Comparison of ENCODE assay signal across 18 cellular contexts in genomic region chr11:12640926-12641849, GRCh38. TPM values are rescaled to one million over a fixed set of nuclear protein-coding genes. Genes with fewer than 3 reads are reported as not detected.
DNase-seq lines count a peak whose midpoint lies in the region; ATAC-seq, FAIRE-seq and TF ChIP-seq lines count a peak whose summit lies in the region.
"Had no signal": no experiment of that assay in that cellular context is flagged by ENCODE, and none has a peak within 500 bp of the region (broad histone marks: within the 10 kb centered on the region; RNA-seq: fewer than 3 reads in every experiment).

No MANE protein-coding gene starts in this region.

- H3K4me2 ChIP-seq in IMR-90 (ENCODE audit: low read depth, low read length), result no peak overlapping the region

- in situ Hi-C loops in IMR-90 (cut with MboI; ENCODE audit: low sequenced_read_pairs), result no loop called here

- H3K23ac ChIP-seq in IMR-90 (ENCODE audit: low read depth, low read length), result no peak overlapping the region

- peak; percentile 95 for FAIRE-seq in urothelium cell line (lab: Jason Lieb, UNC)
- FAIRE-seq: GM12878 had no signal

- ATAC-seq in Right ventricle myocardium superior (ENCODE audit: poor library complexity), result no peak
- no peak for ATAC-seq in IMR-90 (ENCODE audit: low read depth)
- ATAC-seq in effector memory CD8-positive, alpha-beta T cell (replicated peaks), result no peak
- no peak for ATAC-seq in HG03175 (IDR thresholded peaks at IDR 0.05; ENCODE audit: unreplicated experiment)
- ATAC-seq: GM12878 had no signal

- dilution Hi-C loops in IMR-90 (cut with HindIII; ENCODE audit: low sequenced_read_pairs, unreplicated experiment), result no loop called here

- WGBS in IMR-90 (ENCODE audit: extremely low coverage in 2 of 2, insufficient read length in 1 of 2), 2 experiments, result no CpG with 5 or more reads among the region's 3 CpGs

- H3K27me3 ChIP-seq in cardiac muscle cell (no peaks in the 10 kb centered on the region), IMR-90 (ENCODE audit: control insufficient read depth, insufficient read depth, low read length) (no peaks in the 10 kb centered on the region)

- peak overlapping the region; percentile 79 for H2AK9ac ChIP-seq in IMR-90 (replicated peaks; ENCODE audit: low read depth, low read length, poor library complexity)

- no peak overlapping the region for H3K9ac ChIP-seq in IMR-90 (ENCODE audit: low read depth, low read length)

- no peak overlapping the region for H3K4me3 ChIP-seq in cardiac muscle cell
- H3K4me3 ChIP-seq in IMR-90 (ENCODE audit: insufficient read depth, low read depth, low read length), result no peak overlapping the region
- H3K4me3 ChIP-seq: GM12878, HAP-1 had no signal

- peaks cover 8% of the 10 kb centered on the region for H3K9me3 Mint-ChIP-seq in glutamatergic neuron (ENCODE audit: unreplicated experiment)
- no peaks in the 10 kb centered on the region for H3K9me3 Mint-ChIP-seq in effector memory CD8-positive, alpha-beta T cell

- peak overlapping the region in 1 of 2 experiments; percentile 39; a peak in 1 of 4 replicates for H4K8ac ChIP-seq in IMR-90 (ENCODE audit: low read depth in 2 of 2, low read length in 2 of 2)

- TF ChIP-seq POLR2A in IMR-90 (IDR thresholded peaks at IDR 0.05; ENCODE audit: low read depth, low read length), result no peak

- CTCF ChIA-PET in IMR-90 (lab: Yijun Ruan, JAX), result interaction anchor here (1.2 kb wide), 1 partner anchor 208 kb away, joined by 4 read pairs; no protein-coding TSS in a partner anchor

- H3K9me1 ChIP-seq in IMR-90 (ENCODE audit: insufficient read depth, low read length), result peaks cover 10% of the 10 kb centered on the region

- H2AFZ ChIP-seq in IMR-90 (replicated peaks; ENCODE audit: low read length, poor library complexity), result peak overlapping the region; percentile 76

- H2BK15ac ChIP-seq in IMR-90 (ENCODE audit: low read depth, low read length), result peak overlapping the region; percentile 60; the same call in 2 of the 3 replicates

- H3K9me3 ChIP-seq in cardiac muscle cell (ENCODE audit: low read depth) (no peaks in the 10 kb centered on the region), IMR-90 (ENCODE audit: control insufficient read depth, insufficient read depth, low read length) (peaks cover under 1% of the 10 kb centered on the region; the same call in 1 of the 2 replicates)
- H3K9me3 ChIP-seq: HAP-1 had no signal

- TF ChIP-seq CTCF in cardiac muscle cell (IDR thresholded peaks at IDR 0.05; ENCODE audit: low read depth, low read length), result no peak
- no peak for TF ChIP-seq CTCF in IMR-90 (conservative IDR thresholded peaks at IDR 0.05; ENCODE audit: low read depth, low read length)
- no peak for TF ChIP-seq CTCF in glutamatergic neuron (IDR thresholded peaks at IDR 0.05; ENCODE audit: partially characterized antibody, unreplicated experiment)

- H3K4ac ChIP-seq in IMR-90 (ENCODE audit: low read depth, low read length), result peak overlapping the region; percentile 63

- no peaks in the 10 kb centered on the region for H3K4me1 ChIP-seq in cardiac muscle cell (ENCODE audit: low read depth)
- peaks cover 8% of the 10 kb centered on the region for H3K4me1 ChIP-seq in IMR-90 (ENCODE audit: control insufficient read depth, insufficient read depth, low read length)
- H3K4me1 ChIP-seq: HAP-1 had no signal

- DNase-seq in cardiac muscle cell (ENCODE audit: low read depth in 1 of 2, low spot score in 1 of 2) (no peak), Right ventricle myocardium superior (no peak), IMR-90 (no peak), glutamatergic neuron (peak; percentile 22), urothelium cell line (ENCODE audit: low spot score) (no peak), ecto neural progenitor cell (ENCODE audit: low spot score) (no peak)
- DNase-seq in effector memory CD8-positive, alpha-beta T cell, result no peak
- DNase-seq: activated CD4-positive, alpha-beta T cell treated with anti-CD3 and anti-CD28 coated beads for 1 hour; GDM1; NCI-H524; stimulated activated CD4-positive, alpha-beta T cell treated with anti-CD3 and anti-CD28 coated beads, Interleukin-12 subunit alpha, Interleukin-12 subunit beta, amount 100 ng/mL, for 4 hours; stimulated activated CD8-positive, alpha-beta memory T cell treated with anti-CD3 and anti-CD28 coated beads, Interleukin-4, amount 100 ng/mL, for 48 hours had no signal

- H2BK20ac ChIP-seq in IMR-90 (ENCODE audit: low read depth, low read length), result no peak overlapping the region

- intact Hi-C loops in Right ventricle myocardium superior (cut with DNase I) (no loop called here), IMR-90 (cut with micrococcal nuclease) (no loop called here)

- no peak overlapping the region for H3K56ac ChIP-seq in IMR-90 (ENCODE audit: extremely low read depth, insufficient read depth, low read length)

- peak overlapping the region; percentile 26 for H2BK120ac ChIP-seq in IMR-90 (ENCODE audit: low read depth, low read length)

- BruUV-seq in IMR-90 (replicated peaks; lab: Mats Ljungman, UMichigan), result no TSS peak

- no peaks in the 10 kb centered on the region for H3K79me1 ChIP-seq in IMR-90 (ENCODE audit: low read depth in 1 of 2, low read length in 2 of 2)

- peak overlapping the region; percentile 36 for H2AK5ac ChIP-seq in IMR-90 (ENCODE audit: low read depth, low read length)

- peaks cover 14% of the 10 kb centered on the region for H3K27me3 Mint-ChIP-seq in glutamatergic neuron (ENCODE audit: unreplicated experiment)
- H3K27me3 Mint-ChIP-seq in effector memory CD8-positive, alpha-beta T cell, result peaks cover 5 to 38% of the 10 kb centered on the region in 2 donors

- no peak overlapping the region for H4K5ac ChIP-seq in IMR-90 (ENCODE audit: low read depth, low read length)

- no peaks in the 10 kb centered on the region for H4K20me1 ChIP-seq in IMR-90 (ENCODE audit: insufficient read depth, low read length)

- POLR2A ChIA-PET in IMR-90 (lab: Charles Lee; ENCODE audit: unreplicated experiment), result no interaction called here

- peak overlapping the region; percentile 68 for H2BK5ac ChIP-seq in IMR-90 (ENCODE audit: low read depth, low read length, poor library complexity, severe bottlenecking)

- H3K4me1 Mint-ChIP-seq in glutamatergic neuron (ENCODE audit: low read depth, unreplicated experiment), result peaks cover 3% of the 10 kb centered on the region
- H3K4me1 Mint-ChIP-seq in effector memory CD8-positive, alpha-beta T cell (ENCODE audit: low read depth in 2 of 2), result no peaks in the 10 kb centered on the region
- H3K4me1 Mint-ChIP-seq: CD14-positive monocyte had no signal

- H4K91ac ChIP-seq in IMR-90 (ENCODE audit: insufficient read depth, low read depth, low read length), result peak overlapping the region; percentile 39; the same call in 1 of the 2 replicates

- H3K14ac ChIP-seq in IMR-90 (replicated peaks; ENCODE audit: low read depth, low read length), result 0 out of 2 replicates have a peak overlapping the region, but pooled peaks have one; percentile 32

- TF ChIP-seq RAD21 in IMR-90 (IDR thresholded peaks at IDR 0.05; ENCODE audit: low read length), result no peak

- H3K27ac ChIP-seq in cardiac muscle cell (peak overlapping the region; percentile 18), IMR-90 (ENCODE audit: insufficient read depth, low read length) (no peak overlapping the region)
- H3K27ac ChIP-seq: RWPE1 had no signal

- no peak overlapping the region for H3K27ac Mint-ChIP-seq in glutamatergic neuron (ENCODE audit: unreplicated experiment)
- no peak overlapping the region for H3K27ac Mint-ChIP-seq in effector memory CD8-positive, alpha-beta T cell
- H3K27ac Mint-ChIP-seq: CD14-positive monocyte had no signal

- H3K36me3 ChIP-seq in cardiac muscle cell, result no peaks in the 10 kb centered on the region
- no peaks in the 10 kb centered on the region for H3K36me3 ChIP-seq in IMR-90 (ENCODE audit: control insufficient read depth, insufficient read depth, low read length)
- H3K36me3 ChIP-seq: HAP-1 had no signal

- H3K36me3 Mint-ChIP-seq in glutamatergic neuron (ENCODE audit: unreplicated experiment), result peaks cover 4% of the 10 kb centered on the region
- no peaks in the 10 kb centered on the region for H3K36me3 Mint-ChIP-seq in effector memory CD8-positive, alpha-beta T cell (ENCODE audit: insufficient read depth)
- H3K36me3 Mint-ChIP-seq: brain, CD14-positive monocyte had no signal

- H3K4me3 Mint-ChIP-seq in glutamatergic neuron (ENCODE audit: unreplicated experiment), result no peak overlapping the region
- no peak overlapping the region for H3K4me3 Mint-ChIP-seq in effector memory CD8-positive, alpha-beta T cell
- H3K4me3 Mint-ChIP-seq: brain, CD14-positive monocyte had no signal

- no peak overlapping the region for H3K18ac ChIP-seq in IMR-90 (ENCODE audit: low read depth, low read length)

TF ChIP-seq in IMR-90, 13 proteins besides CTCF, POLR2A, EP300 and RAD21:
- no peak for TF ChIP-seq NFE2L2 (IDR thresholded peaks at IDR 0.05; ENCODE audit: low read depth, low read length)
- no peak for TF ChIP-seq RFX5 (IDR thresholded peaks at IDR 0.05; ENCODE audit: low read depth, low read length)
- TF ChIP-seq MXI1 (IDR thresholded peaks at IDR 0.05; ENCODE audit: borderline replicate concordance, low read depth, low read length), result no peak
- TF ChIP-seq CEBPB (IDR thresholded peaks at IDR 0.05; ENCODE audit: low read depth, low read length), result no peak
- no peak for TF ChIP-seq ELK1 (IDR thresholded peaks at IDR 0.05; ENCODE audit: borderline replicate concordance, low read depth, low read length)

RNA-seq across cellular contexts. Expression of gene TEAD1, which starts 33.0 kb away (rescaled TPM):
- total RNA-seq in cardiac muscle cell (73.9 and 105 TPM in 2 replicates), Right ventricle myocardium superior (107 TPM), IMR-90 (2012; rRNA removed) (69.2 and 95.5 TPM in 2 replicates), glutamatergic neuron (ENCODE audit: unreplicated experiment) (62.5 TPM)
- polyA plus RNA-seq in cardiac muscle cell (45.9 and 52.0 TPM in 2 replicates), IMR-90 (2012; rRNA removed) (45.4 and 51.8 TPM in 2 replicates)
- 15.4 and 16.1 TPM in 2 replicates for polyA plus RNA-seq in IMR-90 (2012; cell fraction: cytosol; rRNA removed)
- 38.7 and 130 TPM in 2 replicates for polyA plus RNA-seq in IMR-90 (2012; cell fraction: nucleus; rRNA removed; ENCODE audit: low replicate concordance)
- polyA plus RNA-seq: CD14-positive monocyte had no signal
